10 cellular contexts compared by ENCODE assay signal in the genomic region with DNA sequence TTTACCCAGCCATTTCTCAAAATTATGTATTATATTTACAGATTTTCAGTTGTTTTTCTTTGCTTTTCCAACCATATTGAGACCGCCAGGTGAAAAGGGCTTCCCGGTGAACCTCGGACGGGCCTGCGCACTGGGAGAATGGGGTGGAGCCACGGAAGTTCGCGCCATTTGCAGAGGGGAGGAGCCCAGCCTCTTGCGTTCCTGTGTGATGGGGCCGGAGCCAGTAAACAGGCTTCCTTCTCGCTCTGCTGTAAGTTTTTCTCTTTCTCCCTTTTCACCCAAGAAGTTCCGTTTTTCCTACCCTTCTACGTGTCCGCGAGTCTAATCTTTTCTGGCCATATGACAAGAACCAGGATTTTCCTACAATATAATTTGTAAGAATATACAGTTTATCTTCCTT.
DNase-seq lines count a peak whose midpoint lies in the region; ATAC-seq and TF ChIP-seq lines count a peak whose summit lies in the region.
"Had no signal": no experiment of that assay in that cellular context is flagged by ENCODE, and none has a peak within 500 bp of the region (broad histone marks: within the 10 kb centered on the region; RNA-seq: fewer than 3 reads in every experiment).

No MANE protein-coding gene starts in this region.

- peak overlapping the region; percentile 79 for H2AFZ ChIP-seq in PC-9

- no peak for ATAC-seq in GM19397 (IDR thresholded peaks at IDR 0.05; ENCODE audit: unreplicated experiment)
- no peak for ATAC-seq in HG02870 (IDR thresholded peaks at IDR 0.05; ENCODE audit: unreplicated experiment)

- no peaks in the 10 kb centered on the region for H4K20me1 ChIP-seq in PC-9 (ENCODE audit: insufficient read depth)

- H3K9me2 ChIP-seq in PC-9 (ENCODE audit: insufficient read depth): no peaks in the 10 kb centered on the region

- no peaks in the 10 kb centered on the region for H3F3A ChIP-seq in PC-9 (ENCODE audit: insufficient read depth, low read depth)

- H3K27me3 ChIP-seq in H7 (ENCODE audit: control insufficient read depth, insufficient read depth, low read length) (no peaks in the 10 kb centered on the region), PC-9 (ENCODE audit: insufficient read depth, low read depth) (no peaks in the 10 kb centered on the region)
- H3K27me3 ChIP-seq: thyroid gland had no signal

- DNase-seq in H7 (peak; percentile 3), PC-9 (peak in 1 of 2 experiments; percentile 18), middle frontal gyrus (ENCODE audit: extremely low spot score, low spot score) (no peak), ureter (ENCODE audit: low spot score) (no peak)
- DNase-seq: NCI-H2029 had no signal

- no peaks in the 10 kb centered on the region for H3K79me2 ChIP-seq in PC-9 (ENCODE audit: low read depth)

- H3K9me3 ChIP-seq in PC-9 (ENCODE audit: insufficient read depth, low read depth): no peaks in the 10 kb centered on the region
- H3K9me3 ChIP-seq: thyroid gland had no signal

- H3K27ac ChIP-seq in 22Rv1 (peak overlapping the region; percentile 67), PC-9 (no peak overlapping the region)
- H3K27ac ChIP-seq: thyroid gland had no signal

- CTCF ChIA-PET in PC-9 (lab: Charles Lee): no interaction called here

- TF ChIP-seq CTCF in 22Rv1 (IDR thresholded peaks at IDR 0.05): no peak
- TF ChIP-seq CTCF in PC-9 (conservative IDR thresholded peaks at IDR 0.05): no peak

- H3K4me3 ChIP-seq in H7 (ENCODE audit: insufficient read depth, low read depth, low read length) (peak overlapping the region; percentile 33; the same call in 1 of the 2 replicates), PC-9 (peak overlapping the region; percentile 51; the same call in 1 of the 2 replicates), iPS-11a (ENCODE audit: low read depth, low read length) (peak overlapping the region; percentile 72)
- H3K4me3 ChIP-seq: thyroid gland had no signal

- intact Hi-C loops in PC-9 (cut with micrococcal nuclease; ENCODE audit: unreplicated experiment): no loop called here

- BruUV-seq in PC-9 (replicated peaks; lab: Mats Ljungman, UMichigan): no TSS peak

- POLR2A ChIA-PET in PC-9 (lab: Charles Lee; ENCODE audit: unreplicated experiment): no interaction called here

- peak overlapping the region; percentile 62 for H3K4me2 ChIP-seq in PC-9

- H3K4me1 ChIP-seq in PC-9 (replicated peaks; ENCODE audit: insufficient read depth): no peaks in the 10 kb centered on the region

- H3K36me3 ChIP-seq in H7 (replicated peaks; ENCODE audit: control insufficient read depth, insufficient read depth, low read length) (no peaks in the 10 kb centered on the region), PC-9 (ENCODE audit: low read depth) (no peaks in the 10 kb centered on the region)
- H3K36me3 ChIP-seq: thyroid gland had no signal
